8 cellular contexts compared by ENCODE assay signal in the genomic region with DNA sequence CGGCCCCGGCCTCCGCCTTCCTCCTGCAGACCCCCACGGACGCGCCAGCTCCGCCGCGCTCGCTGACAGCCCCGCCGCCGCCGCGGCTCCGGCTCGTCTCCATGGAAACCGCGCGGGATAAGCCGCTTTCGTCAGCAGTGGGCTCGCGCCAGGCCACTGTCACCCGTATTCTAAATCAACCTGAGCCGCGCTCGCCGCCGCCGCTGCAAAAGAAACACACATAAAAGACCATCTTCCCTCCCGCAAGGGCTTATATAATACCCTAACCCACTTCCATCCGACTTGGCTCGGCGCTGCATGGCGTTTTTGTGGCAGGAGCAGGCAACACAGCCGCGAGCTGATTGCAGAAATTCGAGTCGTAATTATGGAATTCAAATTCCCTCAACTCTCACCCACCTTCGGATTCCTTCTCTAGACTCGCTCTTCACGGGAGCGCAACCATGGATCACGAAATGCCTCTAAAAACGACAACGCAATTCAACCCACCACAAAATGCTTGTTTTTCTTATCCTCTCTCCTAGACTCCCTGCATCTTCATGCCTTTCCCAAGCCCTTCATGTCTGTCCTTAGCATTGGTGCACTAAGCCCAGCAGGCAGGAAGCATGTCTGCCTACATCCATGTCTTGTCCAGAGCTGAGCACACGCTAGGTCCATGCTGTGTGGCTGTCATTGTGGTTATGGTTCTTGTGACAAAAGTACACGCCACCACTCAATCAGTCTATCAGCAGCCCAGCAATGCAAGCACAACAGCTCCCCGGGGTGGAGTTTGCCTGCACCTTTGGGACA. TPM values are rescaled to one million over a fixed set of nuclear protein-coding genes. Genes with fewer than 3 reads are reported as not detected.
A peak's percentile ranks its signal among the peaks of the same experiment; 100 is the strongest.
DNase-seq lines count a peak whose midpoint lies in the region; ATAC-seq, FAIRE-seq and TF ChIP-seq lines count a peak whose summit lies in the region.

A gene with protein sequence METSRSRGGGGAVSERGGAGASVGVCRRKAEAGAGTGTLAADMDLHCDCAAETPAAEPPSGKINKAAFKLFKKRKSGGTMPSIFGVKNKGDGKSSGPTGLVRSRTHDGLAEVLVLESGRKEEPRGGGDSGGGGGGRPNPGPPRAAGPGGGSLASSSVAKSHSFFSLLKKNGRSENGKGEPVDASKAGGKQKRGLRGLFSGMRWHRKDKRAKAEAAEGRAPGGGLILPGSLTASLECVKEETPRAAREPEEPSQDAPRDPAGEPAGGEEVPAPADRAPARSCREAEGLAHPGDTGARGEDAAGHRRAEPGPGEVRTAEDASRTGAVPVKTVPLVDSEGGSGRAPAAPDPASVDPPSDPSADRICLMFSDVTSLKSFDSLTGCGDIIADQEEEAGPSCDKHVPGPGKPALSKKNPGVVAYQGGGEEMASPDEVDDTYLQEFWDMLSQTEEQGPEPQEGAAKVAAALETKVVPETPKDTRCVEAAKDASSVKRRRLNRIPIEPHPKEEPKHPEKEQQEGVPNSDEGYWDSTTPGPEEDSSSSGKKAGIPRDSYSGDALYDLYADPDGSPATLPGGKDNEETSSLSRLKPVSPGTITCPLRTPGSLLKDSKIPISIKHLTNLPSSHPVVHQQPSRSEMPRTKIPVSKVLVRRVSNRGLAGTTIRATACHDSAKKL (minus strand): TSS at position 772 of the 786 bp plus-strand sequence. CDS start 669 bp downstream, at position 103.

- H3K36me3 Mint-ChIP-seq in effector memory CD8-positive, alpha-beta T cell (ENCODE audit: insufficient read depth) = peaks cover 3% of the 10 kb centered on the region
- H3K36me3 Mint-ChIP-seq in natural killer cell = peaks cover 11% of the 10 kb centered on the region

- H3K9me3 Mint-ChIP-seq in effector memory CD8-positive, alpha-beta T cell = no peaks in the 10 kb centered on the region
- H3K9me3 Mint-ChIP-seq in natural killer cell = no peaks in the 10 kb centered on the region

- H3K27ac Mint-ChIP-seq in effector memory CD8-positive, alpha-beta T cell = no peak within 1 kb of the TSS
- H3K27ac Mint-ChIP-seq in natural killer cell = no peak within 1 kb of the TSS

- no peak for FAIRE-seq in GM19239 (lab: Jason Lieb, UNC)

- peaks cover 70 to 78% of the 10 kb centered on the region in 2 donors for H3K27me3 Mint-ChIP-seq in effector memory CD8-positive, alpha-beta T cell
- peaks cover 57 to 68% of the 10 kb centered on the region in 2 donors for H3K27me3 Mint-ChIP-seq in natural killer cell (ENCODE audit: low read depth in 2 of 2)

- TF ChIP-seq CTCF in natural killer cell (IDR thresholded peaks at IDR 0.05) = no peak

- peaks cover 8 to 11% of the 10 kb centered on the region in 2 donors for H3K4me1 Mint-ChIP-seq in effector memory CD8-positive, alpha-beta T cell (ENCODE audit: low read depth in 2 of 2)
- peaks cover 9 to 14% of the 10 kb centered on the region in 2 donors for H3K4me1 Mint-ChIP-seq in natural killer cell

- intact Hi-C loops in natural killer cell (cut with micrococcal nuclease) = no loop called here

- ATAC-seq in effector memory CD8-positive, alpha-beta T cell (replicated peaks) = no peak
- no peak for ATAC-seq in natural killer cell

- peak; percentile 37 for DNase-seq in NCI-H2196 (lab: John Stamatoyannopoulos, UW; ENCODE audit: unreplicated experiment)
- DNase-seq in NCI-H2196 treated with DMSO at 0.1 percent for 48 hours (lab: John Stamatoyannopoulos, UW; ENCODE audit: unreplicated experiment) = no peak
- peak; percentile 94 for DNase-seq in NCI-H748 (lab: John Stamatoyannopoulos, UW; ENCODE audit: unreplicated experiment)
- DNase-seq in effector memory CD8-positive, alpha-beta T cell = no peak
- no peak for DNase-seq in natural killer cell
- no peak for DNase-seq in GM19239 (ENCODE audit: insufficient read length, low spot score)
- no peak for DNase-seq in SKM-1 treated with dmso at 0.1 percent for 144 hours (lab: John Stamatoyannopoulos, UW; ENCODE audit: unreplicated experiment)
- DNase-seq in SHP77 (lab: John Stamatoyannopoulos, UW) = no peak

- peak within 1 kb of the TSS; percentile 57 to 58 for H3K4me3 Mint-ChIP-seq in effector memory CD8-positive, alpha-beta T cell
- H3K4me3 Mint-ChIP-seq in natural killer cell = peak within 1 kb of the TSS; percentile 62

RNA-seq across cellular contexts. Expression of the gene that starts here (rescaled TPM):
- not detected for total RNA-seq in natural killer cell

Comparison
In these comparisons a context has a peak if more than half of its experiments do, and no peak if none do; other contexts are left out.
1. DNase-seq: peak in NCI-H2196 (single experiment) and NCI-H748 (single experiment); none in NCI-H2196 treated with DMSO at 0.1 percent for 48 hours (single experiment), effector memory CD8-positive, alpha-beta T cell (0 of 3), natural killer cell (single experiment), GM19239 (single experiment), SKM-1 treated with dmso at 0.1 percent for 144 hours (single experiment) and SHP77 (0 of 2).